Comparison of ENCODE assay signal across 8 cellular contexts in genomic region chr6:14066782-14067406, GRCh38. TPM values are rescaled to one million over a fixed set of nuclear protein-coding genes. Genes with fewer than 3 reads are reported as not detected.
A peak's percentile ranks its signal among the peaks of the same experiment; 100 is the strongest.
DNase-seq lines count a peak whose midpoint lies in the region; ATAC-seq and TF ChIP-seq lines count a peak whose summit lies in the region.

No MANE protein-coding gene starts in this region.

- CTCF ChIA-PET in activated B cell treated with CpG ODN at 0.5 μM for 24 hours (lab: Charles Lee): interaction anchor here (0.5 to 7.3 kb wide), 51 partner anchors 8 to 1558 kb away, joined by 3 to 168 read pairs (median 5); partner anchors contain the start of gene CD83

- H2AFZ ChIP-seq in parathyroid adenoma: no peak overlapping the region

- H3K9me3 ChIP-seq in parathyroid adenoma (ENCODE audit: control insufficient read depth, low read length): no peaks in the 10 kb centered on the region

- TF ChIP-seq CTCF in activated B cell treated with CpG ODN at 0.5 μM for 24 hours (IDR thresholded peaks at IDR 0.05) (no peak), parathyroid adenoma (IDR thresholded peaks at IDR 0.05) (peak; percentile 80)

- no peaks in the 10 kb centered on the region for H3K79me2 ChIP-seq in parathyroid adenoma

- H3K4me1 Mint-ChIP-seq in activated B cell treated with CpG ODN at 0.5 μM for 24 hours: peaks cover 37% of the 10 kb centered on the region

- POLR2A ChIA-PET in activated B cell treated with CpG ODN at 0.5 μM for 24 hours (lab: Charles Lee): interaction anchor here (0.5 to 6.1 kb wide), 17 partner anchors 8 to 1266 kb away, joined by 3 to 52 read pairs (median 5); partner anchors contain the start of genes CD83, MCUR1 and RNF182

- H3K27me3 ChIP-seq in parathyroid adenoma (ENCODE audit: control insufficient read depth, insufficient read depth, low read length): no peaks in the 10 kb centered on the region

- H3K36me3 ChIP-seq in parathyroid adenoma (ENCODE audit: control insufficient read depth, insufficient read depth, low read length): no peaks in the 10 kb centered on the region

- peak overlapping the region; percentile 74 for H3K27ac Mint-ChIP-seq in activated B cell treated with CpG ODN at 0.5 μM for 24 hours

- peak overlapping the region; percentile 17 for H3K4me2 ChIP-seq in parathyroid adenoma (ENCODE audit: low read length)

- H3K36me3 Mint-ChIP-seq in activated B cell treated with CpG ODN at 0.5 μM for 24 hours (ENCODE audit: low read depth): no peaks in the 10 kb centered on the region

- H3K27ac ChIP-seq in parathyroid adenoma: no peak overlapping the region

- no peak overlapping the region for H3K9ac ChIP-seq in parathyroid adenoma

- peak overlapping the region; percentile 42 for H3K4me3 Mint-ChIP-seq in activated B cell treated with CpG ODN at 0.5 μM for 24 hours

- peaks cover 9% of the 10 kb centered on the region for H3K9me3 Mint-ChIP-seq in activated B cell treated with CpG ODN at 0.5 μM for 24 hours

- no peaks in the 10 kb centered on the region for H3K27me3 Mint-ChIP-seq in activated B cell treated with CpG ODN at 0.5 μM for 24 hours

- intact Hi-C loops in activated B cell treated with CpG ODN at 0.5 μM for 24 hours (cut with micrococcal nuclease): loop anchor here (1.0 to 10.0 kb wide), 9 partner anchors 20 to 1558 kb away; partner anchors contain the start of gene CD83

- DNase-seq in SIG-M5 treated with dmso at 0.1 percent for 504 hours (lab: John Stamatoyannopoulos, UW; ENCODE audit: unreplicated experiment) (peak; percentile 74), SIG-M5 (lab: John Stamatoyannopoulos, UW) (no peak), NCI-H2196 (lab: John Stamatoyannopoulos, UW; ENCODE audit: unreplicated experiment) (peak; percentile 81), activated B cell treated with CpG ODN at 0.5 μM for 24 hours (no peak), glomerular endothelial cell (ENCODE audit: extremely low read depth, low read depth, low spot score) (peak; percentile 66)

- no peaks in the 10 kb centered on the region for H3K4me1 ChIP-seq in parathyroid adenoma

- H3K4me3 ChIP-seq in parathyroid adenoma (ENCODE audit: low read depth, low read length): peak overlapping the region; percentile 29

- ATAC-seq in HG02759 (IDR thresholded peaks at IDR 0.05; ENCODE audit: unreplicated experiment) (peak; percentile 61), activated B cell treated with CpG ODN at 0.5 μM for 24 hours (ENCODE audit: low read depth) (peak; percentile 88), GM18519 (IDR thresholded peaks at IDR 0.05; ENCODE audit: low FRiP score, unreplicated experiment) (no peak)

RNA-seq across cellular contexts. Expression of gene CD83, which starts 50.7 kb away (rescaled TPM):
- total RNA-seq in activated B cell treated with CpG ODN at 0.5 μM for 24 hours (483 and 492 TPM in 2 replicates), glomerular endothelial cell (3.2 and 3.9 TPM in 2 replicates)

Comparison
In these comparisons a context has a peak if more than half of its experiments do, and no peak if none do; other contexts are left out.
1. DNase-seq: peak in SIG-M5 treated with dmso at 0.1 percent for 504 hours (single experiment), NCI-H2196 (single experiment) and glomerular endothelial cell (single experiment); none in SIG-M5 (single experiment) and activated B cell treated with CpG ODN at 0.5 μM for 24 hours (single experiment).
2. RNA of gene CD83, which starts 50.7 kb away (total RNA-seq): 483 to 492 TPM in activated B cell treated with CpG ODN at 0.5 μM for 24 hours; 3.2 to 3.9 TPM in glomerular endothelial cell; every median in the first group is over 10 times any median in the second.